ENCODE assay signal across 1 cellular context in the genomic region with DNA sequence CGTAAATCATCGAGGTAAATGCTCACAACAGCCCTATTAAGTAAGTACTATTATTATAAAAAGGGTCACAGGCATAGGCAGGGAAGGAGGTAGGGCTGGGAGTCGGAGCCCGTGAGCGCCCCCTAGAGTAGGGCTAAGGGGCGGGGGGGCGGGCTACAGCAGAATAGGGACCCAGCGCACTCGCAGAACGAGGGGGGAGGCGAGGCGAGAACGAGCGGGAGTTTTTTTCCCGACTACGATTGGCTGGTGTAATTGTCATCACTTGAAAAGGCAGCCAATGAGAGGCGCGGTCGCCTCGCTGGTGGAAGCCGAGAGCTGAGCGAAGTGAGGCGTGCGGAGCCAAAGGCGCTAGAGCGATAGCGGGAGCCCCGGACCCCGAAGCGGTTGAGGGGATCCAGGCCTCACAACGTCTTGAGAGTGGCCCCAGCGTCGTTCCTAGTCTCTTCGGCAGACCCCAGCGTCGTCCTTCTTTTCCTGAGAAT.
A peak's percentile ranks its signal among the peaks of the same experiment; 100 is the strongest.
TF ChIP-seq lines count a peak whose summit lies in the region.

No MANE protein-coding gene starts in this region.

TF ChIP-seq in WTC11, 78 proteins besides CTCF, POLR2A, EP300 and RAD21 (continued from another document and continues in another):
- TF ChIP-seq CREM (CRISPR knock-in tag; IDR thresholded peaks at IDR 0.05) (peak; percentile 58; the same call in 1 of the 2 replicates), ZNF416 (CRISPR knock-in tag; IDR thresholded peaks at IDR 0.05) (no peak), ESRRA (CRISPR knock-in tag; IDR thresholded peaks at IDR 0.05; ENCODE audit: borderline replicate concordance) (peak; percentile 83; the same call in 1 of the 2 replicates), NFE2L1 (CRISPR knock-in tag; IDR thresholded peaks at IDR 0.05) (peak; percentile 74; the same call in 1 of the 2 replicates), ETV6 (CRISPR knock-in tag; IDR thresholded peaks at IDR 0.05) (peak; percentile 56; the same call in 1 of the 2 replicates), ATF1 (CRISPR knock-in tag; IDR thresholded peaks at IDR 0.05) (no peak), JAZF1 (CRISPR knock-in tag; IDR thresholded peaks at IDR 0.05) (no peak), ZNF317 (CRISPR knock-in tag; IDR thresholded peaks at IDR 0.05; ENCODE audit: borderline replicate concordance, low read depth) (0 out of 2 replicates have a peak, but pooled peaks have one; percentile 46), CBFB (CRISPR knock-in tag; IDR thresholded peaks at IDR 0.05; ENCODE audit: low read depth) (no peak), ELF4 (CRISPR knock-in tag; IDR thresholded peaks at IDR 0.05; ENCODE audit: low read depth) (no peak), TEAD1 (CRISPR knock-in tag; IDR thresholded peaks at IDR 0.05) (peak; percentile 87; the same call in 1 of the 2 replicates), RELA (CRISPR knock-in tag; IDR thresholded peaks at IDR 0.05; ENCODE audit: borderline replicate concordance) (peak; percentile 65; the same call in 1 of the 2 replicates), SP1 (CRISPR knock-in tag; conservative IDR thresholded peaks at IDR 0.05) (0 out of 2 replicates have a peak, but pooled peaks have one; percentile 13), TP53 (CRISPR knock-in tag; IDR thresholded peaks at IDR 0.05) (no peak), ZNF423 (CRISPR knock-in tag; IDR thresholded peaks at IDR 0.05) (no peak), CREB1 (CRISPR knock-in tag; IDR thresholded peaks at IDR 0.05) (0 out of 2 replicates have a peak, but pooled peaks have one; percentile 35), KAT7 (CRISPR knock-in tag; IDR thresholded peaks at IDR 0.05; ENCODE audit: borderline replicate concordance) (no peak), MXD4 (CRISPR knock-in tag; IDR thresholded peaks at IDR 0.05; ENCODE audit: borderline replicate concordance) (no peak)
- TF ChIP-seq, protein P1, sequence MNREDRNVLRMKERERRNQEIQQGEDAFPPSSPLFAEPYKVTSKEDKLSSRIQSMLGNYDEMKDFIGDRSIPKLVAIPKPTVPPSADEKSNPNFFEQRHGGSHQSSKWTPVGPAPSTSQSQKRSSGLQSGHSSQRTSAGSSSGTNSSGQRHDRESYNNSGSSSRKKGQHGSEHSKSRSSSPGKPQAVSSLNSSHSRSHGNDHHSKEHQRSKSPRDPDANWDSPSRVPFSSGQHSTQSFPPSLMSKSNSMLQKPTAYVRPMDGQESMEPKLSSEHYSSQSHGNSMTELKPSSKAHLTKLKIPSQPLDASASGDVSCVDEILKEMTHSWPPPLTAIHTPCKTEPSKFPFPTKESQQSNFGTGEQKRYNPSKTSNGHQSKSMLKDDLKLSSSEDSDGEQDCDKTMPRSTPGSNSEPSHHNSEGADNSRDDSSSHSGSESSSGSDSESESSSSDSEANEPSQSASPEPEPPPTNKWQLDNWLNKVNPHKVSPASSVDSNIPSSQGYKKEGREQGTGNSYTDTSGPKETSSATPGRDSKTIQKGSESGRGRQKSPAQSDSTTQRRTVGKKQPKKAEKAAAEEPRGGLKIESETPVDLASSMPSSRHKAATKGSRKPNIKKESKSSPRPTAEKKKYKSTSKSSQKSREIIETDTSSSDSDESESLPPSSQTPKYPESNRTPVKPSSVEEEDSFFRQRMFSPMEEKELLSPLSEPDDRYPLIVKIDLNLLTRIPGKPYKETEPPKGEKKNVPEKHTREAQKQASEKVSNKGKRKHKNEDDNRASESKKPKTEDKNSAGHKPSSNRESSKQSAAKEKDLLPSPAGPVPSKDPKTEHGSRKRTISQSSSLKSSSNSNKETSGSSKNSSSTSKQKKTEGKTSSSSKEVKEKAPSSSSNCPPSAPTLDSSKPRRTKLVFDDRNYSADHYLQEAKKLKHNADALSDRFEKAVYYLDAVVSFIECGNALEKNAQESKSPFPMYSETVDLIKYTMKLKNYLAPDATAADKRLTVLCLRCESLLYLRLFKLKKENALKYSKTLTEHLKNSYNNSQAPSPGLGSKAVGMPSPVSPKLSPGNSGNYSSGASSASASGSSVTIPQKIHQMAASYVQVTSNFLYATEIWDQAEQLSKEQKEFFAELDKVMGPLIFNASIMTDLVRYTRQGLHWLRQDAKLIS (CRISPR knock-in tag; IDR thresholded peaks at IDR 0.05; ENCODE audit: borderline replicate concordance), result no peak
- TF ChIP-seq, protein P2, sequence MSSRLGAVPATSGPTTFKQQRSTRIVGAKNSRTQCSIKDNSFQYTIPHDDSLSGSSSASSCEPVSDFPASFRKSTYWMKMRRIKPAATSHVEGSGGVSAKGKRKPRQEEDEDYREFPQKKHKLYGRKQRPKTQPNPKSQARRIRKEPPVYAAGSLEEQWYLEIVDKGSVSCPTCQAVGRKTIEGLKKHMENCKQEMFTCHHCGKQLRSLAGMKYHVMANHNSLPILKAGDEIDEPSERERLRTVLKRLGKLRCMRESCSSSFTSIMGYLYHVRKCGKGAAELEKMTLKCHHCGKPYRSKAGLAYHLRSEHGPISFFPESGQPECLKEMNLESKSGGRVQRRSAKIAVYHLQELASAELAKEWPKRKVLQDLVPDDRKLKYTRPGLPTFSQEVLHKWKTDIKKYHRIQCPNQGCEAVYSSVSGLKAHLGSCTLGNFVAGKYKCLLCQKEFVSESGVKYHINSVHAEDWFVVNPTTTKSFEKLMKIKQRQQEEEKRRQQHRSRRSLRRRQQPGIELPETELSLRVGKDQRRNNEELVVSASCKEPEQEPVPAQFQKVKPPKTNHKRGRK (CRISPR knock-in tag; IDR thresholded peaks at IDR 0.05; ENCODE audit: borderline replicate concordance), result no peak
- TF ChIP-seq, protein P3, sequence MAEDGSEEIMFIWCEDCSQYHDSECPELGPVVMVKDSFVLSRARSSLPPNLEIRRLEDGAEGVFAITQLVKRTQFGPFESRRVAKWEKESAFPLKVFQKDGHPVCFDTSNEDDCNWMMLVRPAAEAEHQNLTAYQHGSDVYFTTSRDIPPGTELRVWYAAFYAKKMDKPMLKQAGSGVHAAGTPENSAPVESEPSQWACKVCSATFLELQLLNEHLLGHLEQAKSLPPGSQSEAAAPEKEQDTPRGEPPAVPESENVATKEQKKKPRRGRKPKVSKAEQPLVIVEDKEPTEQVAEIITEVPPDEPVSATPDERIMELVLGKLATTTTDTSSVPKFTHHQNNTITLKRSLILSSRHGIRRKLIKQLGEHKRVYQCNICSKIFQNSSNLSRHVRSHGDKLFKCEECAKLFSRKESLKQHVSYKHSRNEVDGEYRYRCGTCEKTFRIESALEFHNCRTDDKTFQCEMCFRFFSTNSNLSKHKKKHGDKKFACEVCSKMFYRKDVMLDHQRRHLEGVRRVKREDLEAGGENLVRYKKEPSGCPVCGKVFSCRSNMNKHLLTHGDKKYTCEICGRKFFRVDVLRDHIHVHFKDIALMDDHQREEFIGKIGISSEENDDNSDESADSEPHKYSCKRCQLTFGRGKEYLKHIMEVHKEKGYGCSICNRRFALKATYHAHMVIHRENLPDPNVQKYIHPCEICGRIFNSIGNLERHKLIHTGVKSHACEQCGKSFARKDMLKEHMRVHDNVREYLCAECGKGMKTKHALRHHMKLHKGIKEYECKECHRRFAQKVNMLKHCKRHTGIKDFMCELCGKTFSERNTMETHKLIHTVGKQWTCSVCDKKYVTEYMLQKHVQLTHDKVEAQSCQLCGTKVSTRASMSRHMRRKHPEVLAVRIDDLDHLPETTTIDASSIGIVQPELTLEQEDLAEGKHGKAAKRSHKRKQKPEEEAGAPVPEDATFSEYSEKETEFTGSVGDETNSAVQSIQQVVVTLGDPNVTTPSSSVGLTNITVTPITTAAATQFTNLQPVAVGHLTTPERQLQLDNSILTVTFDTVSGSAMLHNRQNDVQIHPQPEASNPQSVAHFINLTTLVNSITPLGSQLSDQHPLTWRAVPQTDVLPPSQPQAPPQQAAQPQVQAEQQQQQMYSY (CRISPR knock-in tag; IDR thresholded peaks at IDR 0.05), result no peak
- TF ChIP-seq, protein P4, sequence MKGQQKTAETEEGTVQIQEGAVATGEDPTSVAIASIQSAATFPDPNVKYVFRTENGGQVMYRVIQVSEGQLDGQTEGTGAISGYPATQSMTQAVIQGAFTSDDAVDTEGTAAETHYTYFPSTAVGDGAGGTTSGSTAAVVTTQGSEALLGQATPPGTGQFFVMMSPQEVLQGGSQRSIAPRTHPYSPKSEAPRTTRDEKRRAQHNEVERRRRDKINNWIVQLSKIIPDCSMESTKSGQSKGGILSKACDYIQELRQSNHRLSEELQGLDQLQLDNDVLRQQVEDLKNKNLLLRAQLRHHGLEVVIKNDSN (CRISPR knock-in tag; IDR thresholded peaks at IDR 0.05), result peak; percentile 56; the same call in 1 of the 2 replicates
- TF ChIP-seq, protein P5, sequence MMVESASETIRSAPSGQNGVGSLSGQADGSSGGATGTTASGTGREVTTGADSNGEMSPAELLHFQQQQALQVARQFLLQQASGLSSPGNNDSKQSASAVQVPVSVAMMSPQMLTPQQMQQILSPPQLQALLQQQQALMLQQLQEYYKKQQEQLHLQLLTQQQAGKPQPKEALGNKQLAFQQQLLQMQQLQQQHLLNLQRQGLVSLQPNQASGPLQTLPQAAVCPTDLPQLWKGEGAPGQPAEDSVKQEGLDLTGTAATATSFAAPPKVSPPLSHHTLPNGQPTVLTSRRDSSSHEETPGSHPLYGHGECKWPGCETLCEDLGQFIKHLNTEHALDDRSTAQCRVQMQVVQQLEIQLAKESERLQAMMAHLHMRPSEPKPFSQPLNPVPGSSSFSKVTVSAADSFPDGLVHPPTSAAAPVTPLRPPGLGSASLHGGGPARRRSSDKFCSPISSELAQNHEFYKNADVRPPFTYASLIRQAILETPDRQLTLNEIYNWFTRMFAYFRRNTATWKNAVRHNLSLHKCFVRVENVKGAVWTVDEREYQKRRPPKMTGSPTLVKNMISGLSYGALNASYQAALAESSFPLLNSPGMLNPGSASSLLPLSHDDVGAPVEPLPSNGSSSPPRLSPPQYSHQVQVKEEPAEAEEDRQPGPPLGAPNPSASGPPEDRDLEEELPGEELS (CRISPR knock-in tag; IDR thresholded peaks at IDR 0.05), result peak; percentile 87
- TF ChIP-seq, protein P6, sequence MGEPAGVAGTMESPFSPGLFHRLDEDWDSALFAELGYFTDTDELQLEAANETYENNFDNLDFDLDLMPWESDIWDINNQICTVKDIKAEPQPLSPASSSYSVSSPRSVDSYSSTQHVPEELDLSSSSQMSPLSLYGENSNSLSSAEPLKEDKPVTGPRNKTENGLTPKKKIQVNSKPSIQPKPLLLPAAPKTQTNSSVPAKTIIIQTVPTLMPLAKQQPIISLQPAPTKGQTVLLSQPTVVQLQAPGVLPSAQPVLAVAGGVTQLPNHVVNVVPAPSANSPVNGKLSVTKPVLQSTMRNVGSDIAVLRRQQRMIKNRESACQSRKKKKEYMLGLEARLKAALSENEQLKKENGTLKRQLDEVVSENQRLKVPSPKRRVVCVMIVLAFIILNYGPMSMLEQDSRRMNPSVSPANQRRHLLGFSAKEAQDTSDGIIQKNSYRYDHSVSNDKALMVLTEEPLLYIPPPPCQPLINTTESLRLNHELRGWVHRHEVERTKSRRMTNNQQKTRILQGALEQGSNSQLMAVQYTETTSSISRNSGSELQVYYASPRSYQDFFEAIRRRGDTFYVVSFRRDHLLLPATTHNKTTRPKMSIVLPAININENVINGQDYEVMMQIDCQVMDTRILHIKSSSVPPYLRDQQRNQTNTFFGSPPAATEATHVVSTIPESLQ (CRISPR knock-in tag; IDR thresholded peaks at IDR 0.05), result no peak
- TF ChIP-seq, protein P7, sequence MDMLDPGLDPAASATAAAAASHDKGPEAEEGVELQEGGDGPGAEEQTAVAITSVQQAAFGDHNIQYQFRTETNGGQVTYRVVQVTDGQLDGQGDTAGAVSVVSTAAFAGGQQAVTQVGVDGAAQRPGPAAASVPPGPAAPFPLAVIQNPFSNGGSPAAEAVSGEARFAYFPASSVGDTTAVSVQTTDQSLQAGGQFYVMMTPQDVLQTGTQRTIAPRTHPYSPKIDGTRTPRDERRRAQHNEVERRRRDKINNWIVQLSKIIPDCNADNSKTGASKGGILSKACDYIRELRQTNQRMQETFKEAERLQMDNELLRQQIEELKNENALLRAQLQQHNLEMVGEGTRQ (CRISPR knock-in tag; IDR thresholded peaks at IDR 0.05), result no peak
- TF ChIP-seq, protein P8, sequence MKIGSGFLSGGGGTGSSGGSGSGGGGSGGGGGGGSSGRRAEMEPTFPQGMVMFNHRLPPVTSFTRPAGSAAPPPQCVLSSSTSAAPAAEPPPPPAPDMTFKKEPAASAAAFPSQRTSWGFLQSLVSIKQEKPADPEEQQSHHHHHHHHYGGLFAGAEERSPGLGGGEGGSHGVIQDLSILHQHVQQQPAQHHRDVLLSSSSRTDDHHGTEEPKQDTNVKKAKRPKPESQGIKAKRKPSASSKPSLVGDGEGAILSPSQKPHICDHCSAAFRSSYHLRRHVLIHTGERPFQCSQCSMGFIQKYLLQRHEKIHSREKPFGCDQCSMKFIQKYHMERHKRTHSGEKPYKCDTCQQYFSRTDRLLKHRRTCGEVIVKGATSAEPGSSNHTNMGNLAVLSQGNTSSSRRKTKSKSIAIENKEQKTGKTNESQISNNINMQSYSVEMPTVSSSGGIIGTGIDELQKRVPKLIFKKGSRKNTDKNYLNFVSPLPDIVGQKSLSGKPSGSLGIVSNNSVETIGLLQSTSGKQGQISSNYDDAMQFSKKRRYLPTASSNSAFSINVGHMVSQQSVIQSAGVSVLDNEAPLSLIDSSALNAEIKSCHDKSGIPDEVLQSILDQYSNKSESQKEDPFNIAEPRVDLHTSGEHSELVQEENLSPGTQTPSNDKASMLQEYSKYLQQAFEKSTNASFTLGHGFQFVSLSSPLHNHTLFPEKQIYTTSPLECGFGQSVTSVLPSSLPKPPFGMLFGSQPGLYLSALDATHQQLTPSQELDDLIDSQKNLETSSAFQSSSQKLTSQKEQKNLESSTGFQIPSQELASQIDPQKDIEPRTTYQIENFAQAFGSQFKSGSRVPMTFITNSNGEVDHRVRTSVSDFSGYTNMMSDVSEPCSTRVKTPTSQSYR (CRISPR knock-in tag; IDR thresholded peaks at IDR 0.05), result no peak; the same call in 1 of the 2 replicates
- TF ChIP-seq, protein P9, sequence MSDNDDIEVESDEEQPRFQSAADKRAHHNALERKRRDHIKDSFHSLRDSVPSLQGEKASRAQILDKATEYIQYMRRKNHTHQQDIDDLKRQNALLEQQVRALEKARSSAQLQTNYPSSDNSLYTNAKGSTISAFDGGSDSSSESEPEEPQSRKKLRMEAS (CRISPR knock-in tag; IDR thresholded peaks at IDR 0.05), result peak; percentile 98
- TF ChIP-seq, protein P10, sequence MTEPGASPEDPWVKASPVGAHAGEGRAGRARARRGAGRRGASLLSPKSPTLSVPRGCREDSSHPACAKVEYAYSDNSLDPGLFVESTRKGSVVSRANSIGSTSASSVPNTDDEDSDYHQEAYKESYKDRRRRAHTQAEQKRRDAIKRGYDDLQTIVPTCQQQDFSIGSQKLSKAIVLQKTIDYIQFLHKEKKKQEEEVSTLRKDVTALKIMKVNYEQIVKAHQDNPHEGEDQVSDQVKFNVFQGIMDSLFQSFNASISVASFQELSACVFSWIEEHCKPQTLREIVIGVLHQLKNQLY (CRISPR knock-in tag; IDR thresholded peaks at IDR 0.05), result no peak
- TF ChIP-seq, protein P11, sequence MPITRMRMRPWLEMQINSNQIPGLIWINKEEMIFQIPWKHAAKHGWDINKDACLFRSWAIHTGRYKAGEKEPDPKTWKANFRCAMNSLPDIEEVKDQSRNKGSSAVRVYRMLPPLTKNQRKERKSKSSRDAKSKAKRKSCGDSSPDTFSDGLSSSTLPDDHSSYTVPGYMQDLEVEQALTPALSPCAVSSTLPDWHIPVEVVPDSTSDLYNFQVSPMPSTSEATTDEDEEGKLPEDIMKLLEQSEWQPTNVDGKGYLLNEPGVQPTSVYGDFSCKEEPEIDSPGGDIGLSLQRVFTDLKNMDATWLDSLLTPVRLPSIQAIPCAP (CRISPR knock-in tag; IDR thresholded peaks at IDR 0.05), result 0 out of 2 replicates have a peak, but pooled peaks have one; percentile 64
- TF ChIP-seq, protein P12, sequence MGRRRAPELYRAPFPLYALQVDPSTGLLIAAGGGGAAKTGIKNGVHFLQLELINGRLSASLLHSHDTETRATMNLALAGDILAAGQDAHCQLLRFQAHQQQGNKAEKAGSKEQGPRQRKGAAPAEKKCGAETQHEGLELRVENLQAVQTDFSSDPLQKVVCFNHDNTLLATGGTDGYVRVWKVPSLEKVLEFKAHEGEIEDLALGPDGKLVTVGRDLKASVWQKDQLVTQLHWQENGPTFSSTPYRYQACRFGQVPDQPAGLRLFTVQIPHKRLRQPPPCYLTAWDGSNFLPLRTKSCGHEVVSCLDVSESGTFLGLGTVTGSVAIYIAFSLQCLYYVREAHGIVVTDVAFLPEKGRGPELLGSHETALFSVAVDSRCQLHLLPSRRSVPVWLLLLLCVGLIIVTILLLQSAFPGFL (CRISPR knock-in tag; IDR thresholded peaks at IDR 0.05; ENCODE audit: borderline replicate concordance), result 0 out of 2 replicates have a peak, but pooled peaks have one; percentile 44
